In the genomic region with DNA sequence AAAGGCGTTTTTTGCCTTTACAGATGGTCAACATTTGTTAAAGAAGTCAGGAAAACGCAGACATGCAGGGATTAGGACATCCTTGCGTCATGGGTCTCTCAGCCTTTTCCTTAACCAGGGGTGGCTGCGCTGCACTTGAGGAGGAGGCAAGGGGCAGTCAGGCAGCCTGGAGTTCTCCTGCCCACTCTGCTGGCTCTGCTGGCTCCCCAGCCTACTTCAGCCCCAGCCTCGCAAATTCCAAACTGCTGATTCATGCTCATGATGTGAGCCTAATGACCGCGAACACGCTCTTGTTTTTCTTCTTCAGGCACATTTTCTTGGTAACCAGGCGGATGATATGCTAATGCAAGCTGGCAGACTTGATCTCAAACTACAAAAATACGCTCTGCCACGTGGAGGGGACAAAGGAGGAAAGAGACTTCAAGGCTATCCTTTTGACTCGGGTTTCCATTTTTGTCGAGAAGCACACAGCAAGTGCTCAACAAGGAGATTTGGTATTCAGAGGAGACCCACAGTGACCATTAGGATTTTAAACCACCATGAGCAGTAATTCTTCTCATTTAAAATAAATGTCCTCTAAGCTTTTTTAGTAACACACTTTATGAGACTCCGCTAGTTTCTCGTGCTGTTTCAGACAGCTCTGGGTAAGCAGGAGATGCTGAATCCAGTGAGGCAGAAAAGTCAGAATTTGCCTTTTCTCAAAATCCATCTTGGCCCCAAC, we compare ENCODE assay signal across 1 cellular context.
TF ChIP-seq lines count a peak whose summit lies in the region.

No MANE protein-coding gene starts in this region.

TF ChIP-seq in K562, 482 proteins besides CTCF, POLR2A, EP300 and RAD21 (continued from another document and continues in another):
- 0 out of 2 replicates have a peak, but pooled peaks have one; percentile 62 for TF ChIP-seq CBFB (CRISPR knock-in tag; IDR thresholded peaks at IDR 0.05)
- TF ChIP-seq ZNF551 (CRISPR knock-in tag; IDR thresholded peaks at IDR 0.05), result no peak
- TF ChIP-seq TCFL5 (CRISPR knock-in tag; conservative IDR thresholded peaks at IDR 0.05), result no peak
- TF ChIP-seq, protein P1, sequence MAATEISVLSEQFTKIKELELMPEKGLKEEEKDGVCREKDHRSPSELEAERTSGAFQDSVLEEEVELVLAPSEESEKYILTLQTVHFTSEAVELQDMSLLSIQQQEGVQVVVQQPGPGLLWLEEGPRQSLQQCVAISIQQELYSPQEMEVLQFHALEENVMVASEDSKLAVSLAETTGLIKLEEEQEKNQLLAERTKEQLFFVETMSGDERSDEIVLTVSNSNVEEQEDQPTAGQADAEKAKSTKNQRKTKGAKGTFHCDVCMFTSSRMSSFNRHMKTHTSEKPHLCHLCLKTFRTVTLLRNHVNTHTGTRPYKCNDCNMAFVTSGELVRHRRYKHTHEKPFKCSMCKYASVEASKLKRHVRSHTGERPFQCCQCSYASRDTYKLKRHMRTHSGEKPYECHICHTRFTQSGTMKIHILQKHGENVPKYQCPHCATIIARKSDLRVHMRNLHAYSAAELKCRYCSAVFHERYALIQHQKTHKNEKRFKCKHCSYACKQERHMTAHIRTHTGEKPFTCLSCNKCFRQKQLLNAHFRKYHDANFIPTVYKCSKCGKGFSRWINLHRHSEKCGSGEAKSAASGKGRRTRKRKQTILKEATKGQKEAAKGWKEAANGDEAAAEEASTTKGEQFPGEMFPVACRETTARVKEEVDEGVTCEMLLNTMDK (IDR thresholded peaks at IDR 0.05; ENCODE audit: borderline replicate concordance, insufficient read depth, low read depth, low read length, poor library complexity, severe bottlenecking), result no peak
- TF ChIP-seq CREB1 (IDR thresholded peaks at IDR 0.05), result 0 out of 2 replicates have a peak, but pooled peaks have one; percentile 11
- TF ChIP-seq CREB1 (CRISPR knock-in tag; IDR thresholded peaks at IDR 0.05), result no peak
- TF ChIP-seq EHMT2 (IDR thresholded peaks at IDR 0.05), result no peak
- TF ChIP-seq ADNP (tag; IDR thresholded peaks at IDR 0.05), result peak; percentile 17; the same call in 1 of the 2 replicates
- TF ChIP-seq ZNF239 (CRISPR knock-in tag; IDR thresholded peaks at IDR 0.05), result peak; percentile 10
- peak; percentile 97 for TF ChIP-seq ZNF175 (CRISPR knock-in tag; IDR thresholded peaks at IDR 0.05; ENCODE audit: low read depth)
- TF ChIP-seq SRSF7 (optimal IDR thresholded peaks at IDR 0.05; ENCODE audit: low read depth, low read length), result no peak
- no peak for TF ChIP-seq TCF7 (IDR thresholded peaks at IDR 0.05; ENCODE audit: borderline replicate concordance)
- peak; percentile 70 for TF ChIP-seq LEF1 (IDR thresholded peaks at IDR 0.05)
- TF ChIP-seq ZKSCAN8 (CRISPR knock-in tag; IDR thresholded peaks at IDR 0.05), result peak; percentile 93
- peak; percentile 65; the same call in 1 of the 2 replicates for TF ChIP-seq KLF6 (CRISPR knock-in tag; IDR thresholded peaks at IDR 0.05; ENCODE audit: borderline replicate concordance)
- TF ChIP-seq, protein P2, sequence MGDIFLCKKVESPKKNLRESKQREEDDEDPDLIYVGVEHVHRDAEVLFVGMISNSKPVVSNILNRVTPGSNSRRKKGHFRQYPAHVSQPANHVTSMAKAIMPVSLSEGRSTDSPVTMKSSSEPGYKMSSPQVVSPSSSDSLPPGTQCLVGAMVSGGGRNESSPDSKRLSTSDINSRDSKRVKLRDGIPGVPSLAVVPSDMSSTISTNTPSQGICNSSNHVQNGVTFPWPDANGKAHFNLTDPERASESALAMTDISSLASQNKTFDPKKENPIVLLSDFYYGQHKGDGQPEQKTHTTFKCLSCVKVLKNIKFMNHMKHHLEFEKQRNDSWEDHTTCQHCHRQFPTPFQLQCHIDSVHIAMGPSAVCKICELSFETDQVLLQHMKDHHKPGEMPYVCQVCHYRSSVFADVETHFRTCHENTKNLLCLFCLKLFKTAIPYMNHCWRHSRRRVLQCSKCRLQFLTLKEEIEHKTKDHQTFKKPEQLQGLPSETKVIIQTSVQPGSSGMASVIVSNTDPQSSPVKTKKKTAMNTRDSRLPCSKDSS (IDR thresholded peaks at IDR 0.05; ENCODE audit: low read depth, partially characterized antibody), result no peak
- no peak for TF ChIP-seq ZFP36 (IDR thresholded peaks at IDR 0.05; ENCODE audit: low read depth, low read length, partially characterized antibody)
- no peak for TF ChIP-seq HNRNPH1 (optimal IDR thresholded peaks at IDR 0.05; ENCODE audit: low read depth, low read length)
- peak; percentile 28; the same call in 1 of the 2 replicates for TF ChIP-seq NFIC (IDR thresholded peaks at IDR 0.05)
- TF ChIP-seq, protein P3, sequence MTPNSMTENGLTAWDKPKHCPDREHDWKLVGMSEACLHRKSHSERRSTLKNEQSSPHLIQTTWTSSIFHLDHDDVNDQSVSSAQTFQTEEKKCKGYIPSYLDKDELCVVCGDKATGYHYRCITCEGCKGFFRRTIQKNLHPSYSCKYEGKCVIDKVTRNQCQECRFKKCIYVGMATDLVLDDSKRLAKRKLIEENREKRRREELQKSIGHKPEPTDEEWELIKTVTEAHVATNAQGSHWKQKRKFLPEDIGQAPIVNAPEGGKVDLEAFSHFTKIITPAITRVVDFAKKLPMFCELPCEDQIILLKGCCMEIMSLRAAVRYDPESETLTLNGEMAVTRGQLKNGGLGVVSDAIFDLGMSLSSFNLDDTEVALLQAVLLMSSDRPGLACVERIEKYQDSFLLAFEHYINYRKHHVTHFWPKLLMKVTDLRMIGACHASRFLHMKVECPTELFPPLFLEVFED (CRISPR knock-in tag; conservative IDR thresholded peaks at IDR 0.05), result peak; percentile 74; the same call in 1 of the 2 replicates
- TF ChIP-seq ATF1 (CRISPR knock-in tag; IDR thresholded peaks at IDR 0.05), result no peak
- peak; percentile 77 for TF ChIP-seq ATF1 (tag; IDR thresholded peaks at IDR 0.05)
- TF ChIP-seq, protein P4, sequence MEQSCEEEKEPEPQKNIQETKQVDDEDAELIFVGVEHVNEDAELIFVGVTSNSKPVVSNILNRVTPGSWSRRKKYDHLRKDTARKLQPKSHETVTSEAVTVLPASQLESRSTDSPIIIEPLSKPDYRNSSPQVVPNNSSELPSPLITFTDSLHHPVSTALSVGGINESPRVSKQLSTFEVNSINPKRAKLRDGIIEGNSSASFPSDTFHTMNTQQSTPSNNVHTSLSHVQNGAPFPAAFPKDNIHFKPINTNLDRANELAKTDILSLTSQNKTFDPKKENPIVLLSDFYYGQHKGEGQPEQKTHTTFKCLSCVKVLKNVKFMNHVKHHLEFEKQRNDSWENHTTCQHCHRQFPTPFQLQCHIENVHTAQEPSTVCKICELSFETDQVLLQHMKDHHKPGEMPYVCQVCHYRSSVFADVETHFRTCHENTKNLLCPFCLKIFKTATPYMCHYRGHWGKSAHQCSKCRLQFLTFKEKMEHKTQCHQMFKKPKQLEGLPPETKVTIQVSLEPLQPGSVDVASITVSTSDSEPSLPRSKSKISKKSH (CRISPR knock-in tag; IDR thresholded peaks at IDR 0.05), result no peak
- 0 out of 2 replicates have a peak, but pooled peaks have one; percentile 20 for TF ChIP-seq ZNF830 (CRISPR knock-in tag; IDR thresholded peaks at IDR 0.05)
- no peak for TF ChIP-seq RBM39 (optimal IDR thresholded peaks at IDR 0.05; ENCODE audit: low read depth, low read length)
- peak; percentile 85 for TF ChIP-seq HDAC8 (tag; IDR thresholded peaks at IDR 0.05)
- no peak for TF ChIP-seq EWSR1 (IDR thresholded peaks at IDR 0.05; ENCODE audit: borderline replicate concordance, low read depth, partially characterized antibody)
- TF ChIP-seq, protein P5, sequence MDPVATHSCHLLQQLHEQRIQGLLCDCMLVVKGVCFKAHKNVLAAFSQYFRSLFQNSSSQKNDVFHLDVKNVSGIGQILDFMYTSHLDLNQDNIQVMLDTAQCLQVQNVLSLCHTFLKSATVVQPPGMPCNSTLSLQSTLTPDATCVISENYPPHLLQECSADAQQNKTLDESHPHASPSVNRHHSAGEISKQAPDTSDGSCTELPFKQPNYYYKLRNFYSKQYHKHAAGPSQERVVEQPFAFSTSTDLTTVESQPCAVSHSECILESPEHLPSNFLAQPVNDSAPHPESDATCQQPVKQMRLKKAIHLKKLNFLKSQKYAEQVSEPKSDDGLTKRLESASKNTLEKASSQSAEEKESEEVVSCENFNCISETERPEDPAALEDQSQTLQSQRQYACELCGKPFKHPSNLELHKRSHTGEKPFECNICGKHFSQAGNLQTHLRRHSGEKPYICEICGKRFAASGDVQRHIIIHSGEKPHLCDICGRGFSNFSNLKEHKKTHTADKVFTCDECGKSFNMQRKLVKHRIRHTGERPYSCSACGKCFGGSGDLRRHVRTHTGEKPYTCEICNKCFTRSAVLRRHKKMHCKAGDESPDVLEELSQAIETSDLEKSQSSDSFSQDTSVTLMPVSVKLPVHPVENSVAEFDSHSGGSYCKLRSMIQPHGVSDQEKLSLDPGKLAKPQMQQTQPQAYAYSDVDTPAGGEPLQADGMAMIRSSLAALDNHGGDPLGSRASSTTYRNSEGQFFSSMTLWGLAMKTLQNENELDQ (CRISPR knock-in tag; IDR thresholded peaks at IDR 0.05; ENCODE audit: borderline replicate concordance), result no peak
- no peak for TF ChIP-seq ZNF780A (CRISPR knock-in tag; IDR thresholded peaks at IDR 0.05)
- TF ChIP-seq BRD9 (IDR thresholded peaks at IDR 0.05; ENCODE audit: low read depth, partially characterized antibody), result peak; percentile 72
- TF ChIP-seq HMG20B (CRISPR knock-in tag; IDR thresholded peaks at IDR 0.05), result 0 out of 2 replicates have a peak, but pooled peaks have one; percentile 52
- TF ChIP-seq CREBBP (IDR thresholded peaks at IDR 0.05; ENCODE audit: low read depth, low read length), result no peak
- TF ChIP-seq SRF (CRISPR knock-in tag; IDR thresholded peaks at IDR 0.05), result peak in 1 of 2 experiments; percentile 53; a peak in 1 of 4 replicates
- TF ChIP-seq, protein P6, sequence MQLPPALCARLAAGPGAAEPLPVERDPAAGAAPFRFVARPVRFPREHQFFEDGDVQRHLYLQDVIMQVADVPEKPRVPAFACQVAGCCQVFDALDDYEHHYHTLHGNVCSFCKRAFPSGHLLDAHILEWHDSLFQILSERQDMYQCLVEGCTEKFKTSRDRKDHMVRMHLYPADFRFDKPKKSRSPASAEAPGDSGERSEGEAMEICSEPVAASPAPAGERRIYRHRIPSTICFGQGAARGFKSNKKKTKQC (CRISPR knock-in tag; IDR thresholded peaks at IDR 0.05), result no peak; the same call in 1 of the 2 replicates
- no peak for TF ChIP-seq FOXJ3 (CRISPR knock-in tag; IDR thresholded peaks at IDR 0.05)
- TF ChIP-seq, protein P7, sequence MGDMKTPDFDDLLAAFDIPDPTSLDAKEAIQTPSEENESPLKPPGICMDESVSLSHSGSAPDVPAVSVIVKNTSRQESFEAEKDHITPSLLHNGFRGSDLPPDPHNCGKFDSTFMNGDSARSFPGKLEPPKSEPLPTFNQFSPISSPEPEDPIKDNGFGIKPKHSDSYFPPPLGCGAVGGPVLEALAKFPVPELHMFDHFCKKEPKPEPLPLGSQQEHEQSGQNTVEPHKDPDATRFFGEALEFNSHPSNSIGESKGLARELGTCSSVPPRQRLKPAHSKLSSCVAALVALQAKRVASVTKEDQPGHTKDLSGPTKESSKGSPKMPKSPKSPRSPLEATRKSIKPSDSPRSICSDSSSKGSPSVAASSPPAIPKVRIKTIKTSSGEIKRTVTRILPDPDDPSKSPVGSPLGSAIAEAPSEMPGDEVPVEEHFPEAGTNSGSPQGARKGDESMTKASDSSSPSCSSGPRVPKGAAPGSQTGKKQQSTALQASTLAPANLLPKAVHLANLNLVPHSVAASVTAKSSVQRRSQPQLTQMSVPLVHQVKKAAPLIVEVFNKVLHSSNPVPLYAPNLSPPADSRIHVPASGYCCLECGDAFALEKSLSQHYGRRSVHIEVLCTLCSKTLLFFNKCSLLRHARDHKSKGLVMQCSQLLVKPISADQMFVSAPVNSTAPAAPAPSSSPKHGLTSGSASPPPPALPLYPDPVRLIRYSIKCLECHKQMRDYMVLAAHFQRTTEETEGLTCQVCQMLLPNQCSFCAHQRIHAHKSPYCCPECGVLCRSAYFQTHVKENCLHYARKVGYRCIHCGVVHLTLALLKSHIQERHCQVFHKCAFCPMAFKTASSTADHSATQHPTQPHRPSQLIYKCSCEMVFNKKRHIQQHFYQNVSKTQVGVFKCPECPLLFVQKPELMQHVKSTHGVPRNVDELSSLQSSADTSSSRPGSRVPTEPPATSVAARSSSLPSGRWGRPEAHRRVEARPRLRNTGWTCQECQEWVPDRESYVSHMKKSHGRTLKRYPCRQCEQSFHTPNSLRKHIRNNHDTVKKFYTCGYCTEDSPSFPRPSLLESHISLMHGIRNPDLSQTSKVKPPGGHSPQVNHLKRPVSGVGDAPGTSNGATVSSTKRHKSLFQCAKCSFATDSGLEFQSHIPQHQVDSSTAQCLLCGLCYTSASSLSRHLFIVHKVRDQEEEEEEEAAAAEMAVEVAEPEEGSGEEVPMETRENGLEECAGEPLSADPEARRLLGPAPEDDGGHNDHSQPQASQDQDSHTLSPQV (IDR thresholded peaks at IDR 0.05), result peak; percentile 99
- TF ChIP-seq, protein P8, sequence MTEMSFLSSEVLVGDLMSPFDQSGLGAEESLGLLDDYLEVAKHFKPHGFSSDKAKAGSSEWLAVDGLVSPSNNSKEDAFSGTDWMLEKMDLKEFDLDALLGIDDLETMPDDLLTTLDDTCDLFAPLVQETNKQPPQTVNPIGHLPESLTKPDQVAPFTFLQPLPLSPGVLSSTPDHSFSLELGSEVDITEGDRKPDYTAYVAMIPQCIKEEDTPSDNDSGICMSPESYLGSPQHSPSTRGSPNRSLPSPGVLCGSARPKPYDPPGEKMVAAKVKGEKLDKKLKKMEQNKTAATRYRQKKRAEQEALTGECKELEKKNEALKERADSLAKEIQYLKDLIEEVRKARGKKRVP (CRISPR knock-in tag; IDR thresholded peaks at IDR 0.05), result 0 out of 2 replicates have a peak, but pooled peaks have one; percentile 49
- TF ChIP-seq JUN (IDR thresholded peaks at IDR 0.05; ENCODE audit: borderline replicate concordance, low read depth, low read length), result peak; percentile 94
- TF ChIP-seq JUN (CRISPR knock-in tag; IDR thresholded peaks at IDR 0.05; ENCODE audit: borderline replicate concordance), result peak; percentile 64; the same call in 1 of the 2 replicates
- peak; percentile 56 for TF ChIP-seq POLR2B (IDR thresholded peaks at IDR 0.05; ENCODE audit: low read depth, partially characterized antibody)
- TF ChIP-seq TARDBP (IDR thresholded peaks at IDR 0.05), result 0 out of 2 replicates have a peak, but pooled peaks have one; percentile 19
- TF ChIP-seq, protein P9, sequence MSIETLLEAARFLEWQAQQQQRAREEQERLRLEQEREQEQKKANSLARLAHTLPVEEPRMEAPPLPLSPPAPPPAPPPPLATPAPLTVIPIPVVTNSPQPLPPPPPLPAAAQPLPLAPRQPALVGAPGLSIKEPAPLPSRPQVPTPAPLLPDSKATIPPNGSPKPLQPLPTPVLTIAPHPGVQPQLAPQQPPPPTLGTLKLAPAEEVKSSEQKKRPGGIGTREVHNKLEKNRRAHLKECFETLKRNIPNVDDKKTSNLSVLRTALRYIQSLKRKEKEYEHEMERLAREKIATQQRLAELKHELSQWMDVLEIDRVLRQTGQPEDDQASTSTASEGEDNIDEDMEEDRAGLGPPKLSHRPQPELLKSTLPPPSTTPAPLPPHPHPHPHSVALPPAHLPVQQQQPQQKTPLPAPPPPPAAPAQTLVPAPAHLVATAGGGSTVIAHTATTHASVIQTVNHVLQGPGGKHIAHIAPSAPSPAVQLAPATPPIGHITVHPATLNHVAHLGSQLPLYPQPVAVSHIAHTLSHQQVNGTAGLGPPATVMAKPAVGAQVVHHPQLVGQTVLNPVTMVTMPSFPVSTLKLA (conservative IDR thresholded peaks at IDR 0.05), result peak; percentile 78 to 88
